8 cellular contexts compared by ENCODE assay signal in genomic region chr1:12314328-12314903, GRCh38.
DNase-seq lines count a peak whose midpoint lies in the region; ATAC-seq and TF ChIP-seq lines count a peak whose summit lies in the region.

No MANE protein-coding gene starts in this region.

- H3K4me3 ChIP-seq in Jurkat, Clone E6-1 (ENCODE audit: low read length): no peak overlapping the region
- H3K4me3 ChIP-seq in adrenal gland: no peak overlapping the region

- no peaks in the 10 kb centered on the region for H3K27me3 ChIP-seq in CD4-positive, alpha-beta T cell (ENCODE audit: control insufficient read depth, insufficient read depth, low read length)
- no peaks in the 10 kb centered on the region for H3K27me3 ChIP-seq in adrenal gland

- WGBS in adrenal gland, 4 donors: 58 to 76% (median 71%) methylated on average over 1 of the region's 1 CpG

- no peaks in the 10 kb centered on the region for H3K27me3 Mint-ChIP-seq in CD4-positive, alpha-beta T cell
- no peaks in the 10 kb centered on the region for H3K27me3 Mint-ChIP-seq in glutamatergic neuron (ENCODE audit: unreplicated experiment)

- H3K9me3 ChIP-seq in CD4-positive, alpha-beta T cell (ENCODE audit: control insufficient read depth, low read length): no peaks in the 10 kb centered on the region
- no peaks in the 10 kb centered on the region for H3K9me3 ChIP-seq in adrenal gland (replicated peaks in 1 of 3)

- H3K36me3 Mint-ChIP-seq in CD4-positive, alpha-beta T cell (ENCODE audit: low read depth): peaks cover 93% of the 10 kb centered on the region
- H3K36me3 Mint-ChIP-seq in glutamatergic neuron (ENCODE audit: unreplicated experiment): no peaks in the 10 kb centered on the region

- H3K4me1 Mint-ChIP-seq in CD4-positive, alpha-beta T cell (ENCODE audit: low read depth): no peaks in the 10 kb centered on the region
- H3K4me1 Mint-ChIP-seq in glutamatergic neuron (ENCODE audit: low read depth, unreplicated experiment): no peaks in the 10 kb centered on the region

- H3K9me3 Mint-ChIP-seq in CD4-positive, alpha-beta T cell: no peaks in the 10 kb centered on the region
- no peaks in the 10 kb centered on the region for H3K9me3 Mint-ChIP-seq in glutamatergic neuron (ENCODE audit: unreplicated experiment)

- POLR2A ChIA-PET in CD4-positive, alpha-beta T cell (lab: Charles Lee): interaction anchor here (0.7 to 1.0 kb wide), 2 partner anchors 303 to 305 kb away, joined by 3 to 4 read pairs; partner anchors contain the start of gene DHRS3

- no peak for TF ChIP-seq POLR2A in adrenal gland (IDR thresholded peaks at IDR 0.05)

- H3K27ac Mint-ChIP-seq in CD4-positive, alpha-beta T cell: no peak overlapping the region
- no peak overlapping the region for H3K27ac Mint-ChIP-seq in glutamatergic neuron (ENCODE audit: unreplicated experiment)

- H3K4me1 ChIP-seq in adrenal gland (replicated peaks in 1 of 2): peaks cover 5 to 20% of the 10 kb centered on the region in 2 donors

- intact Hi-C loops in CD4-positive, alpha-beta T cell (cut with DNase I, micrococcal nuclease): loop anchor here (1.0 to 2.0 kb wide), 3 partner anchors 306 to 345 kb away; no protein-coding TSS in a partner anchor
- intact Hi-C loops in adrenal gland (cut with DNase I): loop anchor here (10.0 kb wide), 2 partner anchors 300 to 340 kb away; partner anchors contain the start of gene DHRS3 (in 1 of the 2)

- TF ChIP-seq CTCF in CD4-positive, alpha-beta T cell (IDR thresholded peaks at IDR 0.05): peak; percentile 68
- TF ChIP-seq CTCF in adrenal gland (IDR thresholded peaks at IDR 0.05): peak; percentile 17 to 60 (median 50)
- no peak for TF ChIP-seq CTCF in glutamatergic neuron (IDR thresholded peaks at IDR 0.05; ENCODE audit: partially characterized antibody, unreplicated experiment)

- no peak for DNase-seq in CD4-positive, alpha-beta T cell
- DNase-seq in Jurkat, Clone E6-1 (ENCODE audit: low read depth, low spot score): peak; percentile 16
- DNase-seq in adrenal gland: no peak
- DNase-seq in left kidney (ENCODE audit: low read depth, low spot score): peak; percentile 47
- no peak for DNase-seq in glutamatergic neuron

- no peak overlapping the region for H3K27ac ChIP-seq in CD4-positive, alpha-beta T cell (ENCODE audit: low read depth, low read length)
- H3K27ac ChIP-seq in adrenal gland: peak overlapping the region in 1 of 5 donors; percentile 1

- peaks cover 0 to 48% of the 10 kb centered on the region in 2 donors for H3K36me3 ChIP-seq in adrenal gland (replicated peaks in 1 of 2)

- ATAC-seq in CD4-positive, alpha-beta T cell (ENCODE audit: poor library complexity): peak; percentile 59
- ATAC-seq in GM18868 (IDR thresholded peaks at IDR 0.05; ENCODE audit: unreplicated experiment) (no peak), HG03139 (IDR thresholded peaks at IDR 0.05; ENCODE audit: unreplicated experiment) (no peak), GM21529 (IDR thresholded peaks at IDR 0.05; ENCODE audit: unreplicated experiment) (no peak)

- H3K4me3 Mint-ChIP-seq in CD4-positive, alpha-beta T cell: no peak overlapping the region
- H3K4me3 Mint-ChIP-seq in glutamatergic neuron (ENCODE audit: unreplicated experiment): no peak overlapping the region

- CTCF ChIA-PET in CD4-positive, alpha-beta T cell (lab: Charles Lee): interaction anchor here (0.7 to 2.6 kb wide), 5 partner anchors 196 to 345 kb away, joined by 3 to 17 read pairs (median 7); no protein-coding TSS in a partner anchor

Comparison
In these comparisons a context has a peak if more than half of its experiments do, and no peak if none do; other contexts are left out.
1. DNase-seq: peak in Jurkat, Clone E6-1 (single experiment) and left kidney (single experiment); none in CD4-positive, alpha-beta T cell (0 of 10), adrenal gland (0 of 7) and glutamatergic neuron (single experiment).